Comparison of ENCODE assay signal across 23 cellular contexts in genomic region chr6:17542243-17542642, GRCh38.
"Had no signal": no experiment of that assay in that cellular context is flagged by ENCODE, and none has a peak within 500 bp of the region (broad histone marks: within the 10 kb centered on the region; RNA-seq: fewer than 3 reads in every experiment).

No MANE protein-coding gene starts in this region.

- DNase-seq: activated B cell treated with CpG ODN at 0.5 μM for 24 hours; activated CD4-positive, alpha-beta T cell treated with anti-CD3 and anti-CD28 coated beads for 1 hour; activated CD4-positive, alpha-beta T cell treated with anti-CD3 and anti-CD28 coated beads, Interleukin-2, amount 10 ng/mL, durations not matched to agents 24 days and 14 days; activated CD4-positive, alpha-beta T cell treated with anti-CD3 and anti-CD28 coated beads, Interleukin-2, amount 50 U/mL, for 48 hours; activated CD8-positive, alpha-beta memory T cell treated with anti-CD3 and anti-CD28 coated beads, Interleukin-2, amount 10 ng/mL, durations not matched to agents 7 days and 5 days; activated effector memory CD4-positive, alpha-beta T cell treated with anti-CD3 and anti-CD28 coated beads, Interleukin-2, amount 50 U/mL, for 16 hours; activated naive CD4-positive, alpha-beta T cell treated with anti-CD3 and anti-CD28 coated beads for 36 hours; activated T-cell treated with anti-CD3 and anti-CD28 coated beads, Interleukin-2, amount 50 U/mL, for 4 hours; brain microvascular endothelial cell; MG63; MV-4-11; NCI-H1105 treated with DMSO at 0.1 percent for 48 hours; NCI-H187; NCI-H2081; NCI-H2171; NCI-H446; NCI-H524; NCI-H748 treated with DMSO at 0.1 percent for 48 hours; PC-3; SIG-M5; T-cell; T-helper 2 cell; T1000 had no signal
